8 cellular contexts compared by ENCODE assay signal in the genomic region with DNA sequence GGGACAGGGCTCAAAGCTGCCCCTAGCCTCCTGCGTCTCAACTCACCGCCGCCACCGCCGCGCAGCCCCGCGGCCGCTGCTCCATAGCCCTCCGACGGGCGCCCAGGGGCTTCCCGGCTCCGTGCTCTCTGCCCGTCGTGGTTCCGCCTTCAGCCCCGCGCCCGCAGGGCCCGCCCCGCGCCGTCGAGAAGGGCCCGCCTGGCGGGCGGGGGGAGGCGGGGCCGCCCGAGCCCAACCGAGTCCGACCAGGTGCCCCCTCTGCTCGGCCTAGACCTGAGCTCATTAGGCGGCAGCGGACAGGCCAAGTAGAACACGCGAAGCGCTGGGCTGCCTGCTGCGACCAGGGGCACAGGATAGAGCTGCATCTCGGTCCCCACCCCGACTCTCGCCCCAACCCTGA. TPM values are rescaled to one million over a fixed set of nuclear protein-coding genes. Genes with fewer than 3 reads are reported as not detected.
DNase-seq lines count a peak whose midpoint lies in the region; ATAC-seq and TF ChIP-seq lines count a peak whose summit lies in the region.

A gene with protein sequence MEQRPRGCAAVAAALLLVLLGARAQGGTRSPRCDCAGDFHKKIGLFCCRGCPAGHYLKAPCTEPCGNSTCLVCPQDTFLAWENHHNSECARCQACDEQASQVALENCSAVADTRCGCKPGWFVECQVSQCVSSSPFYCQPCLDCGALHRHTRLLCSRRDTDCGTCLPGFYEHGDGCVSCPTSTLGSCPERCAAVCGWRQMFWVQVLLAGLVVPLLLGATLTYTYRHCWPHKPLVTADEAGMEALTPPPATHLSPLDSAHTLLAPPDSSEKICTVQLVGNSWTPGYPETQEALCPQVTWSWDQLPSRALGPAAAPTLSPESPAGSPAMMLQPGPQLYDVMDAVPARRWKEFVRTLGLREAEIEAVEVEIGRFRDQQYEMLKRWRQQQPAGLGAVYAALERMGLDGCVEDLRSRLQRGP (minus strand): TSS at position 151 of the 400 bp plus-strand sequence. CDS start 66 bp downstream, at position 85.

- H3K9me3 ChIP-seq in heart right ventricle = no peaks in the 10 kb centered on the region
- H3K9me3 ChIP-seq in gastroesophageal sphincter = no peaks in the 10 kb centered on the region

- ATAC-seq in Right ventricle myocardium inferior = no peak
- no peak for ATAC-seq in heart right ventricle
- ATAC-seq in gastroesophageal sphincter = no peak

- H3K4me1 ChIP-seq in heart right ventricle (peaks cover 0 to 16% (median 3%) of the 10 kb centered on the region in 9 donors), urinary bladder (ENCODE audit: insufficient read depth) (no peaks in the 10 kb centered on the region), gastroesophageal sphincter (no peaks in the 10 kb centered on the region)

- TF ChIP-seq CTCF in heart right ventricle (IDR thresholded peaks at IDR 0.05) = no peak
- no peak for TF ChIP-seq CTCF in gastroesophageal sphincter (IDR thresholded peaks at IDR 0.05)

- peaks cover 0 to 35% (median 7%) of the 10 kb centered on the region in 7 donors for H3K27me3 ChIP-seq in heart right ventricle
- H3K27me3 ChIP-seq in gastroesophageal sphincter = peaks cover 65% of the 10 kb centered on the region

- H3K36me3 ChIP-seq in heart right ventricle (peaks cover 0 to 91% (median 19%) of the 10 kb centered on the region in 9 donors), urinary bladder (ENCODE audit: insufficient read depth) (no peaks in the 10 kb centered on the region), gastroesophageal sphincter (peaks cover 0 to 62% of the 10 kb centered on the region in 2 donors)

- peak within 1 kb of the TSS in 2 of 10 donors; percentile 17 to 50 for H3K4me3 ChIP-seq in heart right ventricle
- H3K4me3 ChIP-seq in urinary bladder (ENCODE audit: low read depth, low read length) = peak within 1 kb of the TSS; percentile 23
- peak within 1 kb of the TSS in 1 of 2 donors; percentile 19 for H3K4me3 ChIP-seq in gastroesophageal sphincter

- WGBS in heart right ventricle, 2 donors = 34 to 39% methylated on average over 25 to 43 of the region's 43 CpGs
- WGBS in adipose tissue, 3 donors = 27 to 41% (median 29%) methylated on average over 32 to 43 of the region's 43 CpGs
- 16% methylated on average over 43 of the region's 43 CpGs for WGBS in urinary bladder
- WGBS in gastroesophageal sphincter (ENCODE audit: low coverage in 1 of 2), 2 donors = no CpG with 5 or more reads among the region's 43 CpGs

- H3K27ac ChIP-seq in heart right ventricle (peak within 1 kb of the TSS in 1 of 10 donors; percentile 65), adipose tissue (ENCODE audit: low read depth, low read length) (no peak within 1 kb of the TSS), urinary bladder (ENCODE audit: low read depth) (no peak within 1 kb of the TSS), gastroesophageal sphincter (no peak within 1 kb of the TSS)

- DNase-seq in Right ventricle myocardium inferior (ENCODE audit: missing footprints) (no peak), heart right ventricle (no peak), mucosa of gallbladder (ENCODE audit: low spot score) (no peak), 8988T (no peak), SKM-1 treated with dmso at 0.1 percent for 144 hours (lab: John Stamatoyannopoulos, UW; ENCODE audit: unreplicated experiment) (no peak)

- intact Hi-C loops in Right ventricle myocardium inferior (cut with DNase I) (no loop called here), heart right ventricle (cut with DNase I) (loop anchor here in 1 of 10 donors (5.0 kb wide), 1 partner anchor 491 kb away; no protein-coding TSS in a partner anchor)

- TF ChIP-seq EP300 in gastroesophageal sphincter (IDR thresholded peaks at IDR 0.05) = no peak

- no peak for TF ChIP-seq POLR2A in gastroesophageal sphincter (IDR thresholded peaks at IDR 0.05)

RNA-seq across cellular contexts. Expression of the gene that starts here (rescaled TPM):
- total RNA-seq in Right ventricle myocardium inferior (11.4 TPM), heart right ventricle (10 to 100 TPM in 2 of 10 donors, 1 to 10 TPM in 8; 4.0 to 12.0 (median 7.3) TPM), mucosa of gallbladder (20.6 TPM), urinary bladder (7.1 TPM), gastroesophageal sphincter (10 to 100 TPM in 2 of 4 donors, 1 to 10 TPM in 2; 4.2 to 11.2 (median 8.8) TPM)
- polyA plus RNA-seq in heart right ventricle (10 to 100 TPM in 1 of 2 donors, 1 to 10 TPM in 1; 6.6 to 43.1 TPM), adipose tissue (10 to 100 TPM in 2 of 3 donors, 1 to 10 TPM in 1; 2.6 to 18.1 (median 10.1) TPM), urinary bladder (4.3 TPM)
